In the genomic region with DNA sequence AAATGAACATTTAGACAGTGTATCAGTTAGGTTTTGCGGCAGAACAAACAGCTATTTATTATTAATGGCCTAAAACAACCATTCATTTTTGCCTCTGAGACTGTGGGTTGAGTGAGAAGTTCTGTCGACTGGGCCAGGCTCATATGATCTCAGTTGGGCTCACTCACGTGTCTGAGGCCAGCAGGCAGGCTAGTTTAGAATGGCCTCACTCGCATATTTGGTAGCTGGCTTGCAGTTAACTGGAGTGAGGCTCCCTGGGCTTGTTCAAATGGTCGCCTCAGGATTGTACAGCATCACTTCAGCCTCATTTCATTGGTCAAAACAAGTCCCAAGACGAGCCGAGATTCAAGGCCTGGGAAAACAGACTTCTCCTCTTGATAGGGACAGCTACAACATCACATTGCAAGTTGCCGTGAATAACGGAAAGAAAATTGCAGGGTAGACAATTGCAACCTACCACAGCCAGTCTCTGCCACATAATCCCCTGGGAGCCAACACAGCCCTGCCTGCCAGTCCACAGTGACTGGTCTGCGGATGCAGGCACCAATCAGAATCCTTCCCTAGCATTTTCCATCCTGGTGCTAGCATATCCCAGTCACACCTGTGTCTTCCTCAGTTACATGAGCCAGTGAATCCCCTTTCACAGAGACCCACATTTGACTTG, we compare ENCODE assay signal across 22 cellular contexts. TPM values are rescaled to one million over a fixed set of nuclear protein-coding genes. Genes with fewer than 3 reads are reported as not detected.
DNase-seq lines count a peak whose midpoint lies in the region; ATAC-seq and TF ChIP-seq lines count a peak whose summit lies in the region.
"Had no signal": no experiment of that assay in that cellular context is flagged by ENCODE, and none has a peak within 500 bp of the region (broad histone marks: within the 10 kb centered on the region; RNA-seq: fewer than 3 reads in every experiment).

No MANE protein-coding gene starts in this region.

- H3K27ac Mint-ChIP-seq in activated CD4-positive, alpha-beta T cell treated with anti-CD3 and anti-CD28 coated beads, Interleukin-2, amount 10 ng/mL, durations not matched to agents 24 days and 14 days, result peak overlapping the region; percentile 98
- H3K27ac Mint-ChIP-seq in activated B cell treated with CpG ODN at 0.5 μM for 24 hours (no peak overlapping the region), natural killer cell (peak overlapping the region; percentile 90 to 96)
- H3K27ac Mint-ChIP-seq: H9, mesothelial cell of epicardium had no signal

- peaks cover 5% of the 10 kb centered on the region for H3K36me3 Mint-ChIP-seq in activated CD4-positive, alpha-beta T cell treated with anti-CD3 and anti-CD28 coated beads, Interleukin-2, amount 10 ng/mL, durations not matched to agents 24 days and 14 days (ENCODE audit: low read depth)
- H3K36me3 Mint-ChIP-seq in activated B cell treated with CpG ODN at 0.5 μM for 24 hours (ENCODE audit: low read depth) (no peaks in the 10 kb centered on the region), natural killer cell (no peaks in the 10 kb centered on the region)
- H3K36me3 Mint-ChIP-seq: mesothelial cell of epicardium had no signal

- no peaks in the 10 kb centered on the region for H3K27me3 ChIP-seq in tibial artery
- H3K27me3 ChIP-seq: gastrocnemius medialis, MG63, uterus had no signal

- CTCF ChIA-PET in HEK293 (lab: Yijun Ruan, JAX) (interaction anchor here (0.6 to 1.6 kb wide), 2 partner anchors 8 to 20 kb away, joined by 3 to 6 read pairs; no protein-coding TSS in a partner anchor), activated B cell treated with CpG ODN at 0.5 μM for 24 hours (lab: Charles Lee) (no interaction called here)

- H3K9me3 Mint-ChIP-seq in activated CD4-positive, alpha-beta T cell treated with anti-CD3 and anti-CD28 coated beads, Interleukin-2, amount 10 ng/mL, durations not matched to agents 24 days and 14 days, result peaks cover 5% of the 10 kb centered on the region
- no peaks in the 10 kb centered on the region for H3K9me3 Mint-ChIP-seq in activated B cell treated with CpG ODN at 0.5 μM for 24 hours
- no peaks in the 10 kb centered on the region for H3K9me3 Mint-ChIP-seq in natural killer cell

- no peak for DNase-seq in activated CD4-positive, alpha-beta T cell treated with anti-CD3 and anti-CD28 coated beads, Interleukin-2, amount 10 ng/mL, durations not matched to agents 24 days and 14 days
- DNase-seq in activated CD4-positive, alpha-beta T cell treated with anti-CD3 and anti-CD28 coated beads for 1 hour, result no peak
- DNase-seq in activated B cell treated with CpG ODN at 0.5 μM for 24 hours (no peak), natural killer cell (no peak), iPS-NIHi7 (ENCODE audit: extremely low spot score) (no peak), tibial artery (no peak)
- DNase-seq: erythroblast; gastrocnemius medialis; GF-D8; H9; kidney glomerular epithelial cell; MG63; NCI-H1694; stimulated activated CD4-positive, alpha-beta T cell treated with anti-CD3 and anti-CD28 coated beads, Interleukin-4, amount 100 ng/mL, for 4 hours; SW 1271; uterus had no signal

- H3K4me1 ChIP-seq in HEK293 (ENCODE audit: control insufficient read depth, insufficient read depth, low read length) (no peaks in the 10 kb centered on the region), tibial artery (no peaks in the 10 kb centered on the region)
- H3K4me1 ChIP-seq: gastrocnemius medialis, uterus had no signal

- intact Hi-C loops in activated CD4-positive, alpha-beta T cell treated with anti-CD3 and anti-CD28 coated beads, Interleukin-2, amount 10 ng/mL, durations not matched to agents 24 days and 14 days (cut with micrococcal nuclease), result no loop called here
- intact Hi-C loops in activated B cell treated with CpG ODN at 0.5 μM for 24 hours (cut with micrococcal nuclease), result no loop called here
- intact Hi-C loops in natural killer cell (cut with micrococcal nuclease), result no loop called here
- intact Hi-C loops in tibial artery (cut with DNase I; ENCODE audit: low total_unique reads), result no loop called here

- H3K27me3 Mint-ChIP-seq in activated CD4-positive, alpha-beta T cell treated with anti-CD3 and anti-CD28 coated beads, Interleukin-2, amount 10 ng/mL, durations not matched to agents 24 days and 14 days, result no peaks in the 10 kb centered on the region
- H3K27me3 Mint-ChIP-seq in activated B cell treated with CpG ODN at 0.5 μM for 24 hours, result no peaks in the 10 kb centered on the region
- no peaks in the 10 kb centered on the region for H3K27me3 Mint-ChIP-seq in natural killer cell (ENCODE audit: low read depth in 2 of 2)

- H3K4me3 Mint-ChIP-seq in activated CD4-positive, alpha-beta T cell treated with anti-CD3 and anti-CD28 coated beads, Interleukin-2, amount 10 ng/mL, durations not matched to agents 24 days and 14 days, result no peak overlapping the region
- H3K4me3 Mint-ChIP-seq in activated B cell treated with CpG ODN at 0.5 μM for 24 hours (no peak overlapping the region), natural killer cell (no peak overlapping the region)
- H3K4me3 Mint-ChIP-seq: H9, mesothelial cell of epicardium had no signal

- H3K36me3 ChIP-seq in HEK293 (ENCODE audit: control insufficient read depth in 2 of 2, insufficient read depth in 1 of 2, low read length in 2 of 2) (no peaks in the 10 kb centered on the region), tibial artery (no peaks in the 10 kb centered on the region)
- H3K36me3 ChIP-seq: gastrocnemius medialis, MG63, uterus had no signal

- no peaks in the 10 kb centered on the region for H3K9me3 ChIP-seq in HEK293 (ENCODE audit: control insufficient read depth, insufficient read depth, low read depth, low read length)
- no peaks in the 10 kb centered on the region for H3K9me3 ChIP-seq in tibial artery
- H3K9me3 ChIP-seq: gastrocnemius medialis, MG63, uterus had no signal

- H3K27ac ChIP-seq in HEK293 (ENCODE audit: extremely low read depth, low read depth, low read length) (no peak overlapping the region), tibial artery (no peak overlapping the region)
- H3K27ac ChIP-seq: gastrocnemius medialis, RWPE1, uterus had no signal

- H3K4me3 ChIP-seq in HEK293 (ENCODE audit: low read depth, low read length), result no peak overlapping the region
- H3K4me3 ChIP-seq in tibial artery, result no peak overlapping the region
- H3K4me3 ChIP-seq: gastrocnemius medialis, MG63, smooth muscle cell, uterus had no signal

- H3K4me1 Mint-ChIP-seq in activated CD4-positive, alpha-beta T cell treated with anti-CD3 and anti-CD28 coated beads, Interleukin-2, amount 10 ng/mL, durations not matched to agents 24 days and 14 days, result peaks cover 65% of the 10 kb centered on the region
- H3K4me1 Mint-ChIP-seq in activated B cell treated with CpG ODN at 0.5 μM for 24 hours (peaks cover 30% of the 10 kb centered on the region), natural killer cell (peaks cover 37 to 55% of the 10 kb centered on the region in 2 donors)
- H3K4me1 Mint-ChIP-seq: H9 had no signal

- TF ChIP-seq CTCF in HEK293 (tag by site-specific recombination; IDR thresholded peaks at IDR 0.05) (no peak), activated B cell treated with CpG ODN at 0.5 μM for 24 hours (IDR thresholded peaks at IDR 0.05) (no peak), natural killer cell (IDR thresholded peaks at IDR 0.05) (no peak), tibial artery (IDR thresholded peaks at IDR 0.05) (no peak)

- peak; percentile 41 for ATAC-seq in activated B cell treated with CpG ODN at 0.5 μM for 24 hours (ENCODE audit: low read depth)
- no peak for ATAC-seq in natural killer cell
- ATAC-seq in GM21717 (IDR thresholded peaks at IDR 0.05; ENCODE audit: unreplicated experiment), result no peak
- ATAC-seq: gastrocnemius medialis, HepG2 had no signal

- POLR2A ChIA-PET in HEK293 (lab: Yijun Ruan, JAX), result no interaction called here
- POLR2A ChIA-PET in activated B cell treated with CpG ODN at 0.5 μM for 24 hours (lab: Charles Lee), result interaction anchor here (0.7 to 1.6 kb wide), 3 partner anchors 7 to 24 kb away, joined by 4 to 11 read pairs (median 4); a partner anchor contains a TSS

TF ChIP-seq in HEK293, 187 proteins besides CTCF, POLR2A, EP300 and RAD21 (continues in another document):
- TF ChIP-seq KLF8 (tag by site-specific recombination; IDR thresholded peaks at IDR 0.05), result no peak
- TF ChIP-seq, protein P1, sequence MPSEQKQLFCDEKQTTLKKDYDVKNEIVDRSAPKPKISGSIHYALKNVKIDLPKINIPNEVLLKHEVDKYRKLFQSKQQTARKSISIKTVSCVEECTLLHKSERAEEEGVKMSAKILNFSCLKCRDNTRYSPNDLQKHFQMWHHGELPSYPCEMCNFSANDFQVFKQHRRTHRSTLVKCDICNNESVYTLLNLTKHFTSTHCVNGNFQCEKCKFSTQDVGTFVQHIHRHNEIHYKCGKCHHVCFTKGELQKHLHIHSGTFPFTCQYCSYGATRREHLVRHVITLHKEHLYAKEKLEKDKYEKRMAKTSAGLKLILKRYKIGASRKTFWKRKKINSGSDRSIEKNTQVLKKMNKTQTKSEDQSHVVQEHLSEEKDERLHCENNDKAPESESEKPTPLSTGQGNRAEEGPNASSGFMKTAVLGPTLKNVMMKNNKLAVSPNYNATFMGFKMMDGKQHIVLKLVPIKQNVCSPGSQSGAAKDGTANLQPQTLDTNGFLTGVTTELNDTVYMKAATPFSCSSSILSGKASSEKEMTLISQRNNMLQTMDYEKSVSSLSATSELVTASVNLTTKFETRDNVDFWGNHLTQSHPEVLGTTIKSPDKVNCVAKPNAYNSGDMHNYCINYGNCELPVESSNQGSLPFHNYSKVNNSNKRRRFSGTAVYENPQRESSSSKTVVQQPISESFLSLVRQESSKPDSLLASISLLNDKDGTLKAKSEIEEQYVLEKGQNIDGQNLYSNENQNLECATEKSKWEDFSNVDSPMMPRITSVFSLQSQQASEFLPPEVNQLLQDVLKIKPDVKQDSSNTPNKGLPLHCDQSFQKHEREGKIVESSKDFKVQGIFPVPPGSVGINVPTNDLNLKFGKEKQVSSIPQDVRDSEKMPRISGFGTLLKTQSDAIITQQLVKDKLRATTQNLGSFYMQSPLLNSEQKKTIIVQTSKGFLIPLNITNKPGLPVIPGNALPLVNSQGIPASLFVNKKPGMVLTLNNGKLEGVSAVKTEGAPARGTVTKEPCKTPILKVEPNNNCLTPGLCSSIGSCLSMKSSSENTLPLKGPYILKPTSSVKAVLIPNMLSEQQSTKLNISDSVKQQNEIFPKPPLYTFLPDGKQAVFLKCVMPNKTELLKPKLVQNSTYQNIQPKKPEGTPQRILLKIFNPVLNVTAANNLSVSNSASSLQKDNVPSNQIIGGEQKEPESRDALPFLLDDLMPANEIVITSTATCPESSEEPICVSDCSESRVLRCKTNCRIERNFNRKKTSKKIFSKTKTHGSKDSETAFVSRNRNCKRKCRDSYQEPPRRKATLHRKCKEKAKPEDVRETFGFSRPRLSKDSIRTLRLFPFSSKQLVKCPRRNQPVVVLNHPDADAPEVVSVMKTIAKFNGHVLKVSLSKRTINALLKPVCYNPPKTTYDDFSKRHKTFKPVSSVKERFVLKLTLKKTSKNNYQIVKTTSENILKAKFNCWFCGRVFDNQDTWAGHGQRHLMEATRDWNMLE (tag by site-specific recombination; conservative IDR thresholded peaks at IDR 0.05; ENCODE audit: low read depth), result no peak

RNA-seq across cellular contexts. Expression of a gene that starts 23.1 kb away (rescaled TPM):
- 157 and 161 TPM in 2 replicates for total RNA-seq in activated CD4-positive, alpha-beta T cell treated with anti-CD3 and anti-CD28 coated beads, Interleukin-2, amount 10 ng/mL, durations not matched to agents 24 days and 14 days
- total RNA-seq in activated B cell treated with CpG ODN at 0.5 μM for 24 hours, result 68.2 and 72.5 TPM in 2 replicates
- total RNA-seq in natural killer cell, result 10 to 100 TPM; 59.5 to 99.1 (median 66.3) TPM
